In genomic region chr5:154972476-154973080, GRCh38 we compare ENCODE assay signal across 9 cellular contexts. TPM values are rescaled to one million over a fixed set of nuclear protein-coding genes. Genes with fewer than 3 reads are reported as not detected.
A peak's percentile ranks its signal among the peaks of the same experiment; 100 is the strongest.
DNase-seq lines count a peak whose midpoint lies in the region; ATAC-seq, FAIRE-seq and TF ChIP-seq lines count a peak whose summit lies in the region.
"Had no signal": no experiment of that assay in that cellular context is flagged by ENCODE, and none has a peak within 500 bp of the region (broad histone marks: within the 10 kb centered on the region; RNA-seq: fewer than 3 reads in every experiment).

No MANE protein-coding gene starts in this region.

- peak; percentile 6 for FAIRE-seq in D721Med (lab: Jason Lieb, UNC)

- H3K4me3 ChIP-seq in SK-N-MC (no peak overlapping the region), fibroblast of villous mesenchyme (ENCODE audit: low read depth, low read length) (no peak overlapping the region)

- no peaks in the 10 kb centered on the region for H3K9me3 ChIP-seq in SK-N-MC (ENCODE audit: low read depth, low read length)

- ATAC-seq in HG03439 (IDR thresholded peaks at IDR 0.05; ENCODE audit: unreplicated experiment) (no peak), GM18867 (IDR thresholded peaks at IDR 0.05; ENCODE audit: unreplicated experiment) (no peak), GM21423 (IDR thresholded peaks at IDR 0.05; ENCODE audit: unreplicated experiment) (no peak)

- peak; percentile 81 for TF ChIP-seq CTCF in D721Med (IDR thresholded peaks at IDR 0.05; ENCODE audit: insufficient read depth, missing control alignments)
- TF ChIP-seq CTCF in fibroblast of villous mesenchyme (IDR thresholded peaks at IDR 0.05; ENCODE audit: insufficient read depth, low read depth, low read length) = peak; percentile 74

- H3K27ac ChIP-seq in SK-N-MC = peak overlapping the region; percentile 64; the same call in 1 of the 2 replicates

- DNase-seq in D721Med (ENCODE audit: insufficient read length, low spot score) (no peak), HUDEP-2 (lab: John Stamatoyannopoulos, UW; ENCODE audit: unreplicated experiment in 76 of 76) (peak in 57 of 76 experiments; percentile 3 to 74 (median 35)), SK-N-MC (ENCODE audit: low read depth, low spot score) (peak; percentile 44), fibroblast of villous mesenchyme (ENCODE audit: low read depth) (peak; percentile 46), pons (ENCODE audit: low spot score) (peak; percentile 76)

- H3K36me3 ChIP-seq in SK-N-MC (ENCODE audit: insufficient read depth, low read length) = peaks cover 54% of the 10 kb centered on the region

- peak overlapping the region; percentile 19 for H3K9ac ChIP-seq in SK-N-MC (ENCODE audit: insufficient read length)

RNA-seq across cellular contexts. Expression of gene MRPL22, which starts 31.7 kb away (rescaled TPM):
- total RNA-seq in fibroblast of villous mesenchyme = 11.7 and 12.9 TPM in 2 replicates

RNA-seq across cellular contexts. Expression of gene GEMIN5, which starts 34.6 kb away (rescaled TPM):
- 13.5 and 23.3 TPM in 2 replicates for total RNA-seq in fibroblast of villous mesenchyme

RNA-seq across cellular contexts. Expression of gene KIF4B, which starts 41.0 kb away (rescaled TPM):
- total RNA-seq in fibroblast of villous mesenchyme = under 0.01 TPM in 1 of 2 replicates, not detected in the other
- total RNA-seq: mononuclear cell had no signal
